ENCODE assay signal across 9 cellular contexts in the genomic region with DNA sequence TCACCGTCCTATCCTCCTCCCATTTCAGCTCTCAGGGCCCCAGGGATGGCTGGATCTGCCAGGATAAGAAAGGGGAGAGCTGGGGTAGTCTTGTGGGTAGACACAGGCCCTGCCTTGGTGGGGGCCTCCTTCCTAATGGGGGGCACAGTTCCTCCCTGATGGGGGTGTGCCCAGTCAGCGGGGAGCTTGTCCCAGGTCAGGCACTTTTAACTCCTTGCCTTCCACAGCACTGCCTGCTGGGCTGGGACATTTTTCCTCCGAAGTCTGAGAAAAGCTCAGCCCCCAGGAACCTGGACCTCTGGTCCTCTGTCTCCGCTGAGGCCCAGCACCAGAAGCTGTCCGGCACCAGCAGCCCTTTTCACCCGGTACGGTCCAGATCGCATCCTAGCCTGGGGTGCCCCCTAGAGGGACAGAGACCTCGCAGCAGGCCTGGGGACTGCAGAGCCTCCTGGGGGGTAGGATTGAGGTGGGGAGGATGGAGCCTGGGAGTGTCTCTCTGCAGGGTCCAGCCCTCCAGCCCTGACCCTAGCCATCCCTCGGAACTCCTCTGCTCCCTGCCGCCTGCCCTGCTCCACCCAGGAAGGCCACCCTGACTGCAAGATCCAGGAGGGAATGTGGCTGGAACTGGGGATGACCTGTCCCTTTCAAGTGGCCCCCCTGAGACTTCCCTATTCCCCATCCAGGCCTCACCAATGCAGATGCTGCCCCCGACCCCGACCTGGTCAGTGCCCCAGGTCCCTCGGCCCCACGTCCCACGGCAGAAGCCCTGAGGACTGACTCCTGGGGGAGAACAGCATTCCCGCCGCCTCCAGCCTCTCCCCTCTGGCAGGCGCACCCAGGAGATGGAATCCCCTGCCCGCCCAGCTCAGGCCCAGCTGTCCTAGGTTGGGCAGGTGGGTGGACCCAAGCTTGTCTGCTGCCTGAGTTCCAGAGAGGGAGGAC. TPM values are rescaled to one million over a fixed set of nuclear protein-coding genes. Genes with fewer than 3 reads are reported as not detected.
DNase-seq lines count a peak whose midpoint lies in the region; ATAC-seq and TF ChIP-seq lines count a peak whose summit lies in the region.
"Had no signal": no experiment of that assay in that cellular context is flagged by ENCODE, and none has a peak within 500 bp of the region (broad histone marks: within the 10 kb centered on the region; RNA-seq: fewer than 3 reads in every experiment).

No MANE protein-coding gene starts in this region.

- POLR2A ChIA-PET in activated naive CD8-positive, alpha-beta T cell treated with anti-CD3 and anti-CD28 coated beads, Interleukin-2, amount 10 ng/mL, durations not matched to agents 7 days and 5 days (lab: Charles Lee), result interaction anchor here (1.1 to 2.5 kb wide), 5 partner anchors 11 to 123 kb away, joined by 3 to 19 read pairs (median 3); no protein-coding TSS in a partner anchor

- peak; percentile 75 for ATAC-seq in activated naive CD8-positive, alpha-beta T cell treated with anti-CD3 and anti-CD28 coated beads, Interleukin-2, amount 10 ng/mL, durations not matched to agents 7 days and 5 days (ENCODE audit: low read depth)
- ATAC-seq in HG03378 (IDR thresholded peaks at IDR 0.05; ENCODE audit: unreplicated experiment), result no peak

- WGBS in stomach, 5 donors, result 80 to 88% (median 83%) methylated on average over 16 to 20 of the region's 20 CpGs

- H3K4me1 Mint-ChIP-seq in activated naive CD8-positive, alpha-beta T cell treated with anti-CD3 and anti-CD28 coated beads, Interleukin-2, amount 10 ng/mL, durations not matched to agents 7 days and 5 days, result no peaks in the 10 kb centered on the region

- H3K79me2 ChIP-seq in DOHH2 (ENCODE audit: control insufficient read depth, low read length), result no peaks in the 10 kb centered on the region

- 0 out of 2 replicates have a peak, but pooled peaks cover 4% of the 10 kb centered on the region for H3F3A ChIP-seq in DOHH2 (ENCODE audit: control insufficient read depth, insufficient read depth)

- H4K20me1 ChIP-seq in DOHH2 (ENCODE audit: control insufficient read depth, insufficient read depth, low read depth, low read length), result peaks cover 4% of the 10 kb centered on the region

- no peaks in the 10 kb centered on the region for H3K9me3 ChIP-seq in DOHH2 (ENCODE audit: control insufficient read depth, insufficient read depth, low read length)
- H3K9me3 ChIP-seq in MG63, result no peaks in the 10 kb centered on the region
- H3K9me3 ChIP-seq in stomach, result no peaks in the 10 kb centered on the region

- peaks cover 11% of the 10 kb centered on the region for H3K36me3 Mint-ChIP-seq in activated naive CD8-positive, alpha-beta T cell treated with anti-CD3 and anti-CD28 coated beads, Interleukin-2, amount 10 ng/mL, durations not matched to agents 7 days and 5 days

- H3K27ac ChIP-seq in DOHH2 (ENCODE audit: low read depth, low read length), result no peak overlapping the region
- no peak overlapping the region for H3K27ac ChIP-seq in stomach
- H3K27ac ChIP-seq: epithelial cell of prostate had no signal

- intact Hi-C loops in stomach (cut with DNase I; ENCODE audit: low total_unique reads), result no loop called here

- H3K36me3 ChIP-seq in DOHH2 (ENCODE audit: control insufficient read depth, low read length) (peaks cover 31% of the 10 kb centered on the region), MG63 (peaks cover 2% of the 10 kb centered on the region), kidney epithelial cell (ENCODE audit: control insufficient read depth, insufficient read depth, low read length) (peaks cover 4% of the 10 kb centered on the region), stomach (peaks cover 4 to 61% (median 58%) of the 10 kb centered on the region in 4 donors)

- H3K4me1 ChIP-seq in DOHH2 (ENCODE audit: control insufficient read depth, low read length) (peaks cover 9% of the 10 kb centered on the region), stomach (no peaks in the 10 kb centered on the region)

- H3K9me3 Mint-ChIP-seq in activated naive CD8-positive, alpha-beta T cell treated with anti-CD3 and anti-CD28 coated beads, Interleukin-2, amount 10 ng/mL, durations not matched to agents 7 days and 5 days, result no peaks in the 10 kb centered on the region

- TF ChIP-seq POLR2A in stomach (IDR thresholded peaks at IDR 0.05), result no peak

- DNase-seq in MG63, result peak; percentile 22
- peak; percentile 60 for DNase-seq in activated naive CD8-positive, alpha-beta T cell treated with anti-CD3 and anti-CD28 coated beads, Interleukin-2, amount 10 ng/mL, durations not matched to agents 7 days and 5 days
- no peak for DNase-seq in kidney epithelial cell (ENCODE audit: low read depth)
- peak; percentile 37 for DNase-seq in stomach
- no peak for DNase-seq in NCI-H774 (lab: John Stamatoyannopoulos, UW)
- no peak for DNase-seq in A172 (ENCODE audit: low spot score)

- no peak overlapping the region for H3K4me3 ChIP-seq in DOHH2 (ENCODE audit: low read length)
- H3K4me3 ChIP-seq in MG63, result no peak overlapping the region
- no peak overlapping the region for H3K4me3 ChIP-seq in kidney epithelial cell (ENCODE audit: low read depth, low read length)
- H3K4me3 ChIP-seq in stomach, result no peak overlapping the region

- H3K27ac Mint-ChIP-seq in activated naive CD8-positive, alpha-beta T cell treated with anti-CD3 and anti-CD28 coated beads, Interleukin-2, amount 10 ng/mL, durations not matched to agents 7 days and 5 days, result no peak overlapping the region

- no peaks in the 10 kb centered on the region for H3K27me3 Mint-ChIP-seq in activated naive CD8-positive, alpha-beta T cell treated with anti-CD3 and anti-CD28 coated beads, Interleukin-2, amount 10 ng/mL, durations not matched to agents 7 days and 5 days

- H3K27me3 ChIP-seq in DOHH2 (ENCODE audit: control insufficient read depth, low read length) (no peaks in the 10 kb centered on the region), MG63 (no peaks in the 10 kb centered on the region), kidney epithelial cell (ENCODE audit: control insufficient read depth, insufficient read depth, low read length) (no peaks in the 10 kb centered on the region), stomach (no peaks in the 10 kb centered on the region)

- H3K4me2 ChIP-seq in DOHH2 (ENCODE audit: low read length), result no peak overlapping the region

- TF ChIP-seq EP300 in stomach (IDR thresholded peaks at IDR 0.05), result no peak

- TF ChIP-seq CTCF in DOHH2 (IDR thresholded peaks at IDR 0.05; ENCODE audit: low read depth, low read length, poor library complexity, severe bottlenecking) (peak; percentile 80), kidney epithelial cell (IDR thresholded peaks at IDR 0.05; ENCODE audit: insufficient read depth, low read length, poor library complexity, severe bottlenecking) (peak; percentile 69), stomach (IDR thresholded peaks at IDR 0.05) (peak in 3 of 7 experiments; percentile 19 to 32 (median 22))

- H3K4me3 Mint-ChIP-seq in activated naive CD8-positive, alpha-beta T cell treated with anti-CD3 and anti-CD28 coated beads, Interleukin-2, amount 10 ng/mL, durations not matched to agents 7 days and 5 days, result no peak overlapping the region

- H3K9me2 ChIP-seq in DOHH2 (replicated peaks; ENCODE audit: control insufficient read depth, low read length), result no peaks in the 10 kb centered on the region

RNA-seq across cellular contexts. Expression of a gene that starts 12.0 kb away (rescaled TPM):
- total RNA-seq in MG63 (2014; rRNA removed; shearing (Covaris generic); ENCODE audit: low replicate concordance), result 33.8 and 35.9 TPM in 2 replicates
- 10 to 100 TPM; 34.3 to 36.2 TPM for total RNA-seq in activated naive CD8-positive, alpha-beta T cell treated with anti-CD3 and anti-CD28 coated beads, Interleukin-2, amount 10 ng/mL, durations not matched to agents 7 days and 5 days
- 67.4 and 69.9 TPM in 2 replicates for total RNA-seq in kidney epithelial cell
- 100 to 1,000 TPM in 1 of 5 donors, 10 to 100 TPM in 3, 1 to 10 TPM in 1; 1.8 to 107 (median 13.2) TPM for total RNA-seq in stomach
- polyA plus RNA-seq in stomach, result 10 to 100 TPM; 22.1 to 32.7 (median 25.7) TPM
- 22.8 and 41.6 TPM in 2 replicates for total RNA-seq in A172 (2014; rRNA removed; shearing (Covaris generic))

RNA-seq across cellular contexts. Expression of a gene that starts 31.8 kb away (rescaled TPM):
- total RNA-seq in MG63 (2014; rRNA removed; shearing (Covaris generic); ENCODE audit: low replicate concordance), result 0.82 TPM in 1 of 2 replicates, not detected in the other
- total RNA-seq in activated naive CD8-positive, alpha-beta T cell treated with anti-CD3 and anti-CD28 coated beads, Interleukin-2, amount 10 ng/mL, durations not matched to agents 7 days and 5 days, result under 1 TPM; 0.17 to 0.22 TPM
- 0.21 and 1.2 TPM in 2 replicates for total RNA-seq in kidney epithelial cell
- total RNA-seq in stomach, result under 1 TPM in 3 of 5 donors, not detected in 2; 0.18 to 0.58 (median 0.45) TPM
- 1 to 10 TPM; 1.2 to 2.1 (median 1.5) TPM for polyA plus RNA-seq in stomach
- total RNA-seq in A172 (2014; rRNA removed; shearing (Covaris generic)), result 0.38 TPM in 1 of 2 replicates, not detected in the other

RNA-seq across cellular contexts. Expression of a gene that starts 51.1 kb away (rescaled TPM):
- total RNA-seq in MG63 (2014; rRNA removed; shearing (Covaris generic); ENCODE audit: low replicate concordance), result 25.2 and 43.7 TPM in 2 replicates
- total RNA-seq in activated naive CD8-positive, alpha-beta T cell treated with anti-CD3 and anti-CD28 coated beads, Interleukin-2, amount 10 ng/mL, durations not matched to agents 7 days and 5 days, result 10 to 100 TPM; 51.4 TPM
- total RNA-seq in kidney epithelial cell (73.5 and 78.2 TPM in 2 replicates), stomach (10 to 100 TPM; 46.6 to 68.0 (median 53.6) TPM)
- 10 to 100 TPM; 31.2 to 41.9 (median 37.4) TPM for polyA plus RNA-seq in stomach
- total RNA-seq in A172 (2014; rRNA removed; shearing (Covaris generic)), result 51.1 and 52.2 TPM in 2 replicates

Comparison
In these comparisons a context has a peak if more than half of its experiments do, and no peak if none do; other contexts are left out.
1. DNase-seq: peak in MG63 (single experiment), activated naive CD8-positive, alpha-beta T cell treated with anti-CD3 and anti-CD28 coated beads, Interleukin-2, amount 10 ng/mL, durations not matched to agents 7 days and 5 days (single experiment) and stomach (single experiment); none in kidney epithelial cell (single experiment), NCI-H774 (single experiment) and A172 (single experiment).